In the genomic region with DNA sequence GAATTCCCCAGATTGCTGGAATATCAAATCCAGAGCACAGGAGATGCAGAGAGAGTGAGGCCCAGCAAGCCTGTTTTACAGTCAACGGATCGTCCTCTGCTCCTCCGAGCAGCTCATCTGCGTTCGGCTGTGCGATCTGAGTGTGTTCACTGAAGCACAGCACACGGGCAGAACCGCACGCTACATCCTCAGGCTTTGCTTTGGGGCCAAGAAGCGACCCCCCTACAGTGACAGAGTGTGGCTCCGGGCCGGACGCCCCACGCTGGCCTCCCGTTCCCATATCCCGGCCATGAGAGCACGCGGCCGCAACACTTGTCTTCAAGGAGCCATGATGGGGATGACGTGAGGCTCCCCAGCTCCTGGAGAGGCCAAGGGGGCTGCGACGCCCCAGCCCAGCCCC, we compare ENCODE assay signal across 24 cellular contexts.
"Had no signal": no experiment of that assay in that cellular context is flagged by ENCODE, and none has a peak within 500 bp of the region (broad histone marks: within the 10 kb centered on the region; RNA-seq: fewer than 3 reads in every experiment).

No MANE protein-coding gene starts in this region.

- H3K27ac Mint-ChIP-seq: activated CD4-positive, alpha-beta T cell treated with anti-CD3 and anti-CD28 coated beads for 36 hours; activated CD8-positive, alpha-beta T cell treated with anti-CD3 and anti-CD28 coated beads for 36 hours; activated T-cell treated with anti-CD3 and anti-CD28 coated beads, Interleukin-2, amount 50 U/mL, for 72 hours; activated T-helper 2 cell treated with anti-CD3 and anti-CD28 coated beads, Interferon-gamma antibody, Interleukin-2, Interleukin-4, amounts not matched to agents 10 μg/mL and 5 μg/mL and 100 μg/mL, durations not matched to agents 14 hours and 24 hours and 36 hours; T-helper 1 cell treated with Interleukin-12 subunit alpha and Interleukin-12 subunit beta and Interleukin-4 antibody, amounts not matched to agents 30 μg/mL and 1 μg/mL, for 36 hours had no signal

- H3K4me1 Mint-ChIP-seq: activated CD4-positive, alpha-beta T cell treated with anti-CD3 and anti-CD28 coated beads for 36 hours had no signal

- H3K27me3 ChIP-seq: ascending aorta, body of pancreas had no signal

- H3K4me3 ChIP-seq: ascending aorta, body of pancreas had no signal

- H3K9ac ChIP-seq: KMS-11 had no signal

- FAIRE-seq: bronchial epithelial cell, RCC 7860, TTC549 had no signal

- ATAC-seq: activated CD4-positive, alpha-beta T cell treated with anti-CD3 and anti-CD28 coated beads for 36 hours; activated CD8-positive, alpha-beta T cell treated with anti-CD3 and anti-CD28 coated beads for 36 hours; activated T-cell treated with anti-CD3 and anti-CD28 coated beads, Interleukin-2, amount 50 U/mL, for 72 hours; body of pancreas; PC-3 had no signal

- DNase-seq: activated CD4-positive, alpha-beta T cell treated with anti-CD3 and anti-CD28 coated beads for 36 hours; activated CD8-positive, alpha-beta memory T cell treated with anti-CD3 and anti-CD28 coated beads, Interleukin-2, amount 50 U/mL, for 4 hours; activated CD8-positive, alpha-beta T cell treated with anti-CD3 and anti-CD28 coated beads for 36 hours; activated naive CD4-positive, alpha-beta T cell treated with anti-CD3 and anti-CD28 coated beads, Interleukin-2, amount 50 U/mL, for 16 hours; activated T-cell treated with anti-CD3 and anti-CD28 coated beads, Interleukin-2, amount 50 U/mL, for 72 hours; NCI-H1092 treated with DMSO at 0.1 percent for 48 hours; NCI-H1694; NCI-H2029 treated with DMSO at 0.1 percent for 48 hours; NCI-H2171; NCI-H2227 treated with DMSO at 0.1 percent for 48 hours; NCI-H446 treated with DMSO at 0.1 percent for 48 hours; NCI-H524 treated with DMSO at 0.1 percent for 48 hours; PC-3; SHP77 treated with DMSO at 0.1 percent for 48 hours; T-helper 9 cell; WERI-Rb-1 had no signal

- H3K4me1 ChIP-seq: ascending aorta, body of pancreas had no signal

- H3K27ac ChIP-seq: ascending aorta, body of pancreas, KMS-11, WERI-Rb-1 had no signal

- H3K36me3 ChIP-seq: ascending aorta, WERI-Rb-1 had no signal

- H3K4me3 Mint-ChIP-seq: activated CD4-positive, alpha-beta T cell treated with anti-CD3 and anti-CD28 coated beads for 36 hours; activated CD8-positive, alpha-beta T cell treated with anti-CD3 and anti-CD28 coated beads for 36 hours; activated T-cell treated with anti-CD3 and anti-CD28 coated beads, Interleukin-2, amount 50 U/mL, for 72 hours; T-helper 1 cell treated with Interleukin-12 subunit alpha and Interleukin-12 subunit beta and Interleukin-4 antibody, amounts not matched to agents 30 μg/mL and 1 μg/mL, for 36 hours had no signal

- H3K9me3 ChIP-seq: body of pancreas had no signal
